ENCODE assay signal across 1 cellular context in genomic region chr7:128435311-128435654, GRCh38.
TF ChIP-seq lines count a peak whose summit lies in the region.

No MANE protein-coding gene starts in this region.

TF ChIP-seq in HepG2, 621 proteins besides CTCF, POLR2A, EP300 and RAD21 (continued from another document and continues in another):
- TF ChIP-seq FUBP1 (CRISPR knock-in tag; IDR thresholded peaks at IDR 0.05; ENCODE audit: borderline replicate concordance) = no peak
- TF ChIP-seq JUND (CRISPR knock-in tag; IDR thresholded peaks at IDR 0.05) = no peak
- peak; percentile 95 for TF ChIP-seq TEAD3 (CRISPR knock-in tag; optimal IDR thresholded peaks at IDR 0.05; ENCODE audit: borderline replicate concordance)
- TF ChIP-seq CREBL2 (CRISPR knock-in tag; IDR thresholded peaks at IDR 0.05; ENCODE audit: borderline replicate concordance) = no peak
- no peak for TF ChIP-seq ZSCAN29 (CRISPR knock-in tag; conservative IDR thresholded peaks at IDR 0.05)
- TF ChIP-seq THAP7 (CRISPR knock-in tag; IDR thresholded peaks at IDR 0.05) = no peak
- 0 out of 2 replicates have a peak, but pooled peaks have one; percentile 29 for TF ChIP-seq GATAD1 (CRISPR knock-in tag; IDR thresholded peaks at IDR 0.05)
- TF ChIP-seq ZBTB10 (CRISPR knock-in tag; IDR thresholded peaks at IDR 0.05; ENCODE audit: borderline replicate concordance) = no peak
- TF ChIP-seq TRIM24 (CRISPR knock-in tag; IDR thresholded peaks at IDR 0.05) = no peak
- TF ChIP-seq ZFP36L1 (CRISPR knock-in tag; IDR thresholded peaks at IDR 0.05) = no peak
- no peak for TF ChIP-seq PRPF4 (IDR thresholded peaks at IDR 0.05; ENCODE audit: low read depth, low read length, poor library complexity, severe bottlenecking)
- no peak for TF ChIP-seq ZNF407 (CRISPR knock-in tag; IDR thresholded peaks at IDR 0.05; ENCODE audit: not compliant biosample characterization)
- no peak for TF ChIP-seq ZNF282 (IDR thresholded peaks at IDR 0.05; ENCODE audit: partially characterized antibody)
- TF ChIP-seq ESRRA (CRISPR knock-in tag; IDR thresholded peaks at IDR 0.05; ENCODE audit: low read depth) = no peak
- no peak for TF ChIP-seq GMEB2 (CRISPR knock-in tag; IDR thresholded peaks at IDR 0.05; ENCODE audit: low read depth)
- TF ChIP-seq LCORL (IDR thresholded peaks at IDR 0.05) = no peak
- TF ChIP-seq LCORL (CRISPR knock-in tag; IDR thresholded peaks at IDR 0.05) = no peak
- no peak for TF ChIP-seq ZNF121 (CRISPR knock-in tag; IDR thresholded peaks at IDR 0.05)
- TF ChIP-seq PAXIP1 (CRISPR knock-in tag; conservative IDR thresholded peaks at IDR 0.05) = peak; percentile 59
- TF ChIP-seq FOXJ3 (CRISPR knock-in tag; IDR thresholded peaks at IDR 0.05; ENCODE audit: borderline replicate concordance) = no peak
- TF ChIP-seq ZBTB49 (CRISPR knock-in tag; IDR thresholded peaks at IDR 0.05; ENCODE audit: borderline replicate concordance) = no peak
- TF ChIP-seq XRCC5 (optimal IDR thresholded peaks at IDR 0.05; ENCODE audit: low read length) = no peak
- TF ChIP-seq SRSF9 (IDR thresholded peaks at IDR 0.05; ENCODE audit: borderline replicate concordance, insufficient read depth, low read depth, low read length, poor library complexity, severe bottlenecking) = no peak
- no peak for TF ChIP-seq KLF15 (CRISPR knock-in tag; IDR thresholded peaks at IDR 0.05; ENCODE audit: borderline replicate concordance)
- no peak for TF ChIP-seq CHCHD3 (CRISPR knock-in tag; IDR thresholded peaks at IDR 0.05)
- TF ChIP-seq ZNF580 (CRISPR knock-in tag; IDR thresholded peaks at IDR 0.05; ENCODE audit: borderline replicate concordance, low read depth) = no peak
- TF ChIP-seq ZNF552 (CRISPR knock-in tag; IDR thresholded peaks at IDR 0.05; ENCODE audit: borderline replicate concordance) = no peak
- TF ChIP-seq REXO4 (CRISPR knock-in tag; IDR thresholded peaks at IDR 0.05; ENCODE audit: borderline replicate concordance) = no peak
- TF ChIP-seq HIC2 (CRISPR knock-in tag; IDR thresholded peaks at IDR 0.05; ENCODE audit: low read depth) = no peak
- TF ChIP-seq ZNF577 (CRISPR knock-in tag; IDR thresholded peaks at IDR 0.05; ENCODE audit: borderline replicate concordance, low read depth) = no peak
- TF ChIP-seq RFXAP (CRISPR knock-in tag; IDR thresholded peaks at IDR 0.05; ENCODE audit: borderline replicate concordance) = no peak
